Comparison of ENCODE assay signal across 10 cellular contexts in the genomic region with DNA sequence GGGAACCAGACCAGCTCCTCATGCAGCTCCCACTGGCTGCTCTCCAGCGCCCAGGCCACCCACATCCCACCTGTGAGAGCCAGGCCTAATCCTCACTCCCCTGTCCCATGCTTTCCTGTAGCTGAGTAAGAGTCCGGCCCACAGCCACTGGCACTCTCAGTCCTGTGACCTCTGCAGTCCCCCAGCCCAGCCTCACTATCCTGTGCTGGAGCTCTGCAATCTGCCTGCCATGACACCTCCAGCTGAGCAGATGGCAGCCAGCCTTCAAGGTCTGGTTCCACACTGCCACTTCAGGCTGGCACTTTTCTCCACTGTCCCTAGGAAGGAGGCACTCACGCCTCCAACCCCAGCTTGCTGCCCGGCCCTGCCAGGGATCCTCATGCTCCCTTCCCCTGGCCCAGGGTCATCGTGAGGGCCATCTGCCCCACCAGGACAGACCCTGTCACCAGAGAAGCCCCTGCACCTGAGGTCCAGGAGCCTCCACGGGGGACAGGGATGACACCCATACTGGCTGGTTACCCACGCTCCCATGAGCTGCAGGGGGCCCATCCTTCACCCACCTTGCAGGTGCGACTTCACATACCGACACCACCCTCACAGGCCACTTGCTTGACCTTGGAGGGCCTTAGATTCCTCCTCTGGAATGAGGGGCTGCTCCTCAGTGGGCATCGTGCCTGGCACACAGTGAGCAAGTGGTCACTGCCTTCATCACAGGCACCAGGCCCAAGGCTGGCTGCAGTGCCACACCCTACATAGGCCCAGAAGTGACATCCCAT.
DNase-seq lines count a peak whose midpoint lies in the region; ATAC-seq, FAIRE-seq and TF ChIP-seq lines count a peak whose summit lies in the region.
"Had no signal": no experiment of that assay in that cellular context is flagged by ENCODE, and none has a peak within 500 bp of the region (broad histone marks: within the 10 kb centered on the region; RNA-seq: fewer than 3 reads in every experiment).

No MANE protein-coding gene starts in this region.

- POLR2A ChIA-PET in AG04450 (lab: Yijun Ruan, JAX) (interaction anchor here (0.6 kb wide), 1 partner anchor 201 kb away, joined by 8 read pairs; no protein-coding TSS in a partner anchor), K562 (lab: Yijun Ruan, JAX) (interaction anchor here (0.5 to 1.6 kb wide), 3 partner anchors 15 to 168 kb away, joined by 3 to 4 read pairs (median 3); no protein-coding TSS in a partner anchor)

- H3K4me2 ChIP-seq in K562 (ENCODE audit: insufficient read depth, low read length) = no peak overlapping the region

- H3K4me3 ChIP-seq in AG04450 (ENCODE audit: low read depth, low read length) (peak overlapping the region; percentile 57; the same call in 1 of the 2 replicates), H7 (ENCODE audit: insufficient read depth, low read depth, low read length) (peak overlapping the region; percentile 58), K562 (no peak overlapping the region), mesodermal cell (ENCODE audit: extremely low read depth, insufficient read depth, low read length, poor library complexity, severe bottlenecking) (peak overlapping the region; percentile 36), lower lobe of right lung (no peak overlapping the region)

- H3K9me3 ChIP-seq in AG04450 (ENCODE audit: control insufficient read depth, insufficient read depth, low read length) (no peaks in the 10 kb centered on the region; the same call in 1 of the 2 replicates), K562 (replicated peaks; ENCODE audit: control insufficient read depth, insufficient read depth, low read depth, low read length) (no peaks in the 10 kb centered on the region), mesodermal cell (ENCODE audit: control insufficient read depth, low read length) (no peaks in the 10 kb centered on the region), lower lobe of right lung (no peaks in the 10 kb centered on the region)
- H3K9me3 ChIP-seq: right atrium auricular region had no signal

- TF ChIP-seq CTCF in AG04450 (IDR thresholded peaks at IDR 0.05; ENCODE audit: low read depth, low read length) (no peak), K562 (IDR thresholded peaks at IDR 0.05 in 2 of 3, conservative IDR thresholded peaks at IDR 0.05 in 1 of 3; ENCODE audit: insufficient read depth in 2 of 3, low read depth in 1 of 3, low read length in 3 of 3) (no peak), lower lobe of right lung (IDR thresholded peaks at IDR 0.05) (no peak)

- H4K20me1 ChIP-seq in K562 (replicated peaks; ENCODE audit: control insufficient read depth, insufficient read depth, low read length) = no peaks in the 10 kb centered on the region

- in situ Hi-C loops in K562 (cut with MboI) = no loop called here

- H3K36me3 ChIP-seq in H7 (replicated peaks; ENCODE audit: control insufficient read depth, insufficient read depth, low read length) (peaks cover 15% of the 10 kb centered on the region), K562 (ENCODE audit: control insufficient read depth, insufficient read depth, low read length) (peaks cover 54% of the 10 kb centered on the region; the same call in 2 of the 3 replicates), mesodermal cell (ENCODE audit: control insufficient read depth, insufficient read depth, low read length) (peaks cover 72% of the 10 kb centered on the region), lower lobe of right lung (peaks cover 28% of the 10 kb centered on the region)

- H3K4me1 ChIP-seq in K562 (replicated peaks in 1 of 2; ENCODE audit: control insufficient read depth in 2 of 2, insufficient read depth in 2 of 2, low read length in 2 of 2) (peaks cover 0 to 55% of the 10 kb centered on the region in 2 experiments; a peak in 2 of 5 replicates), mesodermal cell (ENCODE audit: control insufficient read depth, insufficient read depth, low read length, poor library complexity, severe bottlenecking) (peaks cover 25% of the 10 kb centered on the region), lower lobe of right lung (peaks cover 24% of the 10 kb centered on the region)

- H2AFZ ChIP-seq in K562 (ENCODE audit: low read depth, low read length) = no peak overlapping the region

- intact Hi-C loops in K562 (cut with micrococcal nuclease) = no loop called here
- intact Hi-C loops in lower lobe of right lung (cut with DNase I) = no loop called here

- FAIRE-seq in K562 (lab: Jason Lieb, UNC) = no peak
- FAIRE-seq: endometrium had no signal

- peaks cover 2% of the 10 kb centered on the region for H3K9me1 ChIP-seq in K562 (ENCODE audit: control insufficient read depth, insufficient read depth, low read length)

- TF ChIP-seq RAD21 in K562 (CRISPR knock-in tag; conservative IDR thresholded peaks at IDR 0.05 in 1 of 2, IDR thresholded peaks at IDR 0.05 in 1 of 2) = no peak

- no peak for ATAC-seq in K562
- ATAC-seq in HG02571 (IDR thresholded peaks at IDR 0.05; ENCODE audit: unreplicated experiment) = no peak
- no peak for ATAC-seq in lower lobe of right lung

- H3K27me3 ChIP-seq in AG04450 (ENCODE audit: control insufficient read depth, insufficient read depth, low read length) (no peaks in the 10 kb centered on the region), H7 (ENCODE audit: control insufficient read depth, insufficient read depth, low read length) (no peaks in the 10 kb centered on the region), K562 (ENCODE audit: control insufficient read depth in 2 of 2, insufficient read depth in 2 of 2, low read length in 2 of 2) (no peaks in the 10 kb centered on the region), lower lobe of right lung (ENCODE audit: low read depth) (no peaks in the 10 kb centered on the region)
- H3K27me3 ChIP-seq: right atrium auricular region had no signal

- TF ChIP-seq EP300 in K562 (IDR thresholded peaks at IDR 0.05; ENCODE audit: low read length) = no peak

- CTCF ChIA-PET in AG04450 (lab: Charles Lee) (interaction anchor here (0.6 to 1.2 kb wide), 2 partner anchors 9 to 11 kb away, joined by 3 read pairs; no protein-coding TSS in a partner anchor), K562 (lab: Yijun Ruan, JAX; ENCODE audit: low intra/inter-chr PET ratio) (no interaction called here)

- no TSS peak for BruUV-seq in K562 (replicated peaks; lab: Mats Ljungman, UMichigan)

- WGBS in K562 (ENCODE audit: insufficient coverage, low coverage, missing lambda C conversion rate) = 88% methylated on average over 9 of the region's 10 CpGs
- WGBS in mesodermal cell (ENCODE audit: insufficient coverage in 2 of 2), 2 experiments = 88 to 92% methylated on average over 7 to 9 of the region's 10 CpGs

- no peaks in the 10 kb centered on the region; the same call in 2 of the 3 replicates for H3K79me2 ChIP-seq in K562 (ENCODE audit: control insufficient read depth, insufficient read depth, low read length)

- TF ChIP-seq POLR2A in K562 (conservative IDR thresholded peaks at IDR 0.05) = no peak

- H3K9ac ChIP-seq in K562 (ENCODE audit: insufficient read depth in 1 of 2, low read depth in 2 of 2, low read length in 2 of 2) = peak overlapping the region in 1 of 2 experiments; percentile 70; a peak in 2 of 4 replicates

- H3K27ac ChIP-seq in AG04450 (ENCODE audit: low read depth, low read length) = no peak overlapping the region
- H3K27ac ChIP-seq in K562 (ENCODE audit: extremely low read depth, low read depth, low read length) = no peak overlapping the region
- peak overlapping the region; percentile 96 for H3K27ac ChIP-seq in mesodermal cell (ENCODE audit: low read depth, low read length, severe bottlenecking)
- H3K27ac ChIP-seq in lower lobe of right lung = no peak overlapping the region
- H3K27ac ChIP-seq: right atrium auricular region had no signal

- no peak for DNase-seq in AG04450 (ENCODE audit: low read depth, low spot score)
- DNase-seq in H7 = peak; percentile 86
- DNase-seq in K562 (ENCODE audit: extremely low read depth in 1 of 4, low spot score in 3 of 4) = no peak
- DNase-seq in T1000 (lab: John Stamatoyannopoulos, UW) = no peak
- no peak for DNase-seq in lower lobe of right lung
- DNase-seq in CD1c-positive myeloid dendritic cell (ENCODE audit: extremely low spot score) = no peak

TF ChIP-seq in K562, 482 proteins besides CTCF, POLR2A, EP300 and RAD21:
- TF ChIP-seq POLR2G (IDR thresholded peaks at IDR 0.05; ENCODE audit: low read depth, low read length) = 0 out of 2 replicates have a peak, but pooled peaks have one; percentile 25
- TF ChIP-seq, protein P1, sequence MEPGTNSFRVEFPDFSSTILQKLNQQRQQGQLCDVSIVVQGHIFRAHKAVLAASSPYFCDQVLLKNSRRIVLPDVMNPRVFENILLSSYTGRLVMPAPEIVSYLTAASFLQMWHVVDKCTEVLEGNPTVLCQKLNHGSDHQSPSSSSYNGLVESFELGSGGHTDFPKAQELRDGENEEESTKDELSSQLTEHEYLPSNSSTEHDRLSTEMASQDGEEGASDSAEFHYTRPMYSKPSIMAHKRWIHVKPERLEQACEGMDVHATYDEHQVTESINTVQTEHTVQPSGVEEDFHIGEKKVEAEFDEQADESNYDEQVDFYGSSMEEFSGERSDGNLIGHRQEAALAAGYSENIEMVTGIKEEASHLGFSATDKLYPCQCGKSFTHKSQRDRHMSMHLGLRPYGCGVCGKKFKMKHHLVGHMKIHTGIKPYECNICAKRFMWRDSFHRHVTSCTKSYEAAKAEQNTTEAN (CRISPR knock-in tag; IDR thresholded peaks at IDR 0.05) = no peak

Comparison
In these comparisons a context has a peak if more than half of its experiments do, and no peak if none do; other contexts are left out.
1. H3K4me3 ChIP-seq: peak in AG04450 (single experiment), H7 (single experiment) and mesodermal cell (single experiment); none in K562 (single experiment) and lower lobe of right lung (single experiment).